ENCODE assay signal across 1 cellular context in genomic region chr4:188993871-188994270, GRCh38.
TF ChIP-seq lines count a peak whose summit lies in the region.

No MANE protein-coding gene starts in this region.

TF ChIP-seq in GM23338, 12 proteins besides CTCF, POLR2A, EP300 and RAD21 (continued from another document):
- no peak for TF ChIP-seq REST (IDR thresholded peaks at IDR 0.05; ENCODE audit: unreplicated experiment)
- no peak for TF ChIP-seq ZNF462 (CRISPR knock-in tag; IDR thresholded peaks at IDR 0.05)
